Comparison of ENCODE assay signal across 21 cellular contexts in the genomic region with DNA sequence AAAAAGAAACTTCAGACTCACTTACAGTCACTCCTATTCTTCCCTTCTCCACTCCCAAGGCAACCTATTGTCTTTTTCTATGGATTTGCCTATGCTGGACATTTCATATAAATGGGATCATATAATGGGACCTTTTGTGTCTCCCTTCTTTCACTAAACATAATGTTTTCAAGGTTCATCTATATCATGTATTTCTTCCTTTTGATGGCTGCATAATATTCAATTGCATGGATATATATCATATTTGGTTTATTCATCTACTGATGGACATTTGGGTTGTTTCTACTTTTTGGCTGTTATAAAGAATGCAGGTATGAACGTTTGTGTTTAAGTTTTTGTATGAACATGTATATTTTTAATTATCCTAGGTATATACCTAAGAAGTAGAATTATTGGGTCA.
"Had no signal": no experiment of that assay in that cellular context is flagged by ENCODE, and none has a peak within 500 bp of the region (broad histone marks: within the 10 kb centered on the region; RNA-seq: fewer than 3 reads in every experiment).

No MANE protein-coding gene starts in this region.

- H3K4me3 ChIP-seq: dorsolateral prefrontal cortex, left lung, pancreas, sigmoid colon, testis, tibial artery had no signal

- FAIRE-seq: frontal cortex, pancreas, urothelium cell line had no signal

- H3K9me3 Mint-ChIP-seq: stimulated activated effector memory CD8-positive, alpha-beta T cell treated with anti-CD3 and anti-CD28 coated beads, Interleukin-12 subunit alpha, Interleukin-12 subunit beta, amount 100 ng/mL, for 72 hours; type B pancreatic cell had no signal

- H3K27ac ChIP-seq: dorsolateral prefrontal cortex, left lung, pancreas, sigmoid colon, testis, tibial artery had no signal

- H3K27ac Mint-ChIP-seq: stimulated activated effector memory CD8-positive, alpha-beta T cell treated with anti-CD3 and anti-CD28 coated beads, Interleukin-12 subunit alpha, Interleukin-12 subunit beta, amount 100 ng/mL, for 72 hours; type B pancreatic cell had no signal

- H3K9me3 ChIP-seq: left lung, pancreas, sigmoid colon, testis, tibial artery had no signal

- H3K27me3 Mint-ChIP-seq: naive thymus-derived CD4-positive, alpha-beta T cell; type B pancreatic cell had no signal

- DNase-seq: cerebellar nuclear complex; dorsolateral prefrontal cortex; effector CD4-positive, alpha-beta T cell; head of caudate nucleus; left cardiac atrium; left lung; mesendoderm; midbrain; naive thymus-derived CD4-positive, alpha-beta T cell; pancreas; sigmoid colon; stimulated activated CD4-positive, alpha-beta T cell treated with anti-CD3 and anti-CD28 coated beads, Interleukin-2, amount 100 ng/mL, for 24 hours; stimulated activated CD4-positive, alpha-beta T cell treated with anti-CD3 and anti-CD28 coated beads, Interleukin-4, amount 100 ng/mL, for 24 hours; stimulated activated naive CD4-positive, alpha-beta T cell treated with Interleukin-2 at 50 U/mL for 16 hours; substantia nigra; testis; tibial artery had no signal

- H3K27me3 ChIP-seq: dorsolateral prefrontal cortex, left lung, pancreas, sigmoid colon, testis, tibial artery had no signal

- H3K4me1 ChIP-seq: left lung, testis had no signal

- H3K4me3 Mint-ChIP-seq: stimulated activated effector memory CD8-positive, alpha-beta T cell treated with anti-CD3 and anti-CD28 coated beads, Interleukin-12 subunit alpha, Interleukin-12 subunit beta, amount 100 ng/mL, for 72 hours; type B pancreatic cell had no signal

- ATAC-seq: left cardiac atrium; left lung; naive thymus-derived CD4-positive, alpha-beta T cell; pancreas; stimulated activated effector memory CD8-positive, alpha-beta T cell treated with anti-CD3 and anti-CD28 coated beads, Interleukin-12 subunit alpha, Interleukin-12 subunit beta, amount 100 ng/mL, for 72 hours had no signal
